In genomic region chr10:95601116-95601719, GRCh38 we compare ENCODE assay signal across 8 cellular contexts. TPM values are rescaled to one million over a fixed set of nuclear protein-coding genes. Genes with fewer than 3 reads are reported as not detected.
DNase-seq lines count a peak whose midpoint lies in the region; ATAC-seq and TF ChIP-seq lines count a peak whose summit lies in the region.

No MANE protein-coding gene starts in this region.

- H3K4me3 ChIP-seq in Peyer's patch (no peak overlapping the region), upper lobe of left lung (no peak overlapping the region)

- H3K9me3 ChIP-seq in Peyer's patch (no peaks in the 10 kb centered on the region), upper lobe of left lung (no peaks in the 10 kb centered on the region)

- H3K27me3 ChIP-seq in Peyer's patch (no peaks in the 10 kb centered on the region), upper lobe of left lung (no peaks in the 10 kb centered on the region)

- DNase-seq in activated gamma-delta T cell treated with Interleukin-2 at 50 U/mL for 16 hours: peak; percentile 32
- DNase-seq in activated gamma-delta T cell (lab: John Stamatoyannopoulos, UW): no peak
- peak; percentile 75 for DNase-seq in LoVo (ENCODE audit: low spot score)
- peak; percentile 47 to 89 (median 66) for DNase-seq in Peyer's patch
- DNase-seq in activated gamma-delta T cell treated with anti-CD3 and anti-CD28 coated beads, Interleukin-2, amount 50 U/mL, for 16 hours (ENCODE audit: low read depth): peak; percentile 6
- DNase-seq in germinal center (ENCODE audit: low spot score): peak; percentile 50
- peak; percentile 70 for DNase-seq in non-pigmented ciliary epithelial cell (ENCODE audit: low read depth)
- DNase-seq in upper lobe of left lung: peak in 1 of 2 donors; percentile 74

- peaks cover 0 to 9% (median 0%) of the 10 kb centered on the region in 3 donors for H3K36me3 ChIP-seq in Peyer's patch
- peaks cover 0 to 2% (median 0%) of the 10 kb centered on the region in 4 donors for H3K36me3 ChIP-seq in upper lobe of left lung

- H3K4me1 ChIP-seq in Peyer's patch: no peaks in the 10 kb centered on the region
- H3K4me1 ChIP-seq in upper lobe of left lung: peaks cover 0 to 4% (median 2%) of the 10 kb centered on the region in 4 donors

- H3K27ac ChIP-seq in Peyer's patch (no peak overlapping the region), upper lobe of left lung (no peak overlapping the region)

- peak; percentile 48 to 96 (median 88) for TF ChIP-seq CTCF in Peyer's patch (IDR thresholded peaks at IDR 0.05)
- TF ChIP-seq CTCF in upper lobe of left lung (IDR thresholded peaks at IDR 0.05): peak; percentile 78 to 91 (median 85)

- no peak for TF ChIP-seq EP300 in upper lobe of left lung (IDR thresholded peaks at IDR 0.05)

- TF ChIP-seq POLR2A in Peyer's patch (IDR thresholded peaks at IDR 0.05): no peak
- TF ChIP-seq POLR2A in upper lobe of left lung (IDR thresholded peaks at IDR 0.05): no peak

- ATAC-seq in upper lobe of left lung (ENCODE audit: low FRiP score in 2 of 2): peak; percentile 85 to 94

- whole genome bisulfite sequencing in upper lobe of left lung, 2 donors: 25 to 27% methylated on average over 6 of the region's 6 CpGs

RNA-seq across cellular contexts. Expression of gene SORBS1, which starts 40.0 kb away (rescaled TPM):
- total RNA-seq in Peyer's patch (10 to 100 TPM; 34.3 to 57.1 (median 48.7) TPM), upper lobe of left lung (100 to 1,000 TPM in 1 of 6 donors, 10 to 100 TPM in 5; 45.8 to 116 (median 71.7) TPM)

RNA-seq across cellular contexts. Expression of gene ALDH18A1, which starts 55.3 kb away (rescaled TPM):
- total RNA-seq in Peyer's patch (100 to 1,000 TPM; 108 to 319 (median 206) TPM), upper lobe of left lung (10 to 100 TPM in 5 of 6 donors, 1 to 10 TPM in 1; 7.0 to 32.6 (median 22.7) TPM)
